Comparison of ENCODE assay signal across 8 cellular contexts in genomic region chr14:105486333-105486973, GRCh38. TPM values are rescaled to one million over a fixed set of nuclear protein-coding genes. Genes with fewer than 3 reads are reported as not detected.
DNase-seq lines count a peak whose midpoint lies in the region; ATAC-seq and TF ChIP-seq lines count a peak whose summit lies in the region.

Gene CRIP1, plus strand, starts transcription at chr14:105486886. Its CDS starts 374 bp downstream, at chr14:105487260.

- H3K4me3 ChIP-seq in HUES6 (ENCODE audit: low read depth, low read length): peak within 1 kb of the TSS; percentile 54
- peak within 1 kb of the TSS; percentile 14 to 40 (median 14) for H3K4me3 ChIP-seq in right lobe of liver
- H3K4me3 ChIP-seq in stomach smooth muscle (ENCODE audit: low read length in 2 of 2): peak within 1 kb of the TSS; percentile 17 to 78

- ATAC-seq in activated naive CD8-positive, alpha-beta T cell treated with anti-CD3 and anti-CD28 coated beads, Interleukin-2, amount 50 U/mL, for 24 hours: no peak
- no peak for ATAC-seq in right lobe of liver
- ATAC-seq in GM18861 (IDR thresholded peaks at IDR 0.05; ENCODE audit: unreplicated experiment): no peak

- H3K27ac ChIP-seq in HUES6 (ENCODE audit: low read depth, low read length) (no peak within 1 kb of the TSS), right lobe of liver (peak within 1 kb of the TSS in 2 of 3 donors; percentile 20 to 43), stomach smooth muscle (ENCODE audit: low read length) (peak within 1 kb of the TSS; percentile 53)

- H3K9me3 ChIP-seq in HUES6 (ENCODE audit: control insufficient read depth, insufficient read depth, low read depth, low read length) (no peaks in the 10 kb centered on the region), right lobe of liver (no peaks in the 10 kb centered on the region), stomach smooth muscle (ENCODE audit: control insufficient read depth in 2 of 2, low read length in 2 of 2) (no peaks in the 10 kb centered on the region)

- no peak for TF ChIP-seq POLR2A in right lobe of liver (IDR thresholded peaks at IDR 0.05)

- intact Hi-C loops in right lobe of liver (cut with DNase I): loop anchor here in 1 of 2 donors (5.0 kb wide), 1 partner anchor 119 kb away; no protein-coding TSS in a partner anchor

- no peaks in the 10 kb centered on the region for H3K36me3 Mint-ChIP-seq in activated naive CD8-positive, alpha-beta T cell treated with anti-CD3 and anti-CD28 coated beads, Interleukin-2, amount 50 U/mL, for 24 hours (ENCODE audit: low read depth)

- H3K4me1 Mint-ChIP-seq in activated naive CD8-positive, alpha-beta T cell treated with anti-CD3 and anti-CD28 coated beads, Interleukin-2, amount 50 U/mL, for 24 hours: peaks cover 60% of the 10 kb centered on the region

- peaks cover 78% of the 10 kb centered on the region for H3K27me3 ChIP-seq in HUES6 (ENCODE audit: control insufficient read depth, insufficient read depth, low read length)
- no peaks in the 10 kb centered on the region for H3K27me3 ChIP-seq in right lobe of liver
- peaks cover 2 to 19% of the 10 kb centered on the region in 2 donors for H3K27me3 ChIP-seq in stomach smooth muscle (ENCODE audit: control insufficient read depth in 1 of 2, insufficient read depth in 2 of 2, low read length in 2 of 2)

- peak; percentile 32 for DNase-seq in activated naive CD8-positive, alpha-beta T cell treated with anti-CD3 and anti-CD28 coated beads, Interleukin-2, amount 50 U/mL, for 24 hours
- DNase-seq in right lobe of liver (no peak), T1000 (lab: John Stamatoyannopoulos, UW) (no peak), middle frontal gyrus (ENCODE audit: extremely low spot score, low spot score) (no peak)
- no peak for DNase-seq in activated CD4-positive, CD25-positive, alpha-beta regulatory T cell (lab: John Stamatoyannopoulos, UW)

- H3K36me3 ChIP-seq in HUES6 (ENCODE audit: control insufficient read depth, insufficient read depth, low read length) (no peaks in the 10 kb centered on the region), right lobe of liver (no peaks in the 10 kb centered on the region), stomach smooth muscle (ENCODE audit: control insufficient read depth in 2 of 2, insufficient read depth in 2 of 2, low read length in 2 of 2) (no peaks in the 10 kb centered on the region)

- no peaks in the 10 kb centered on the region for H3K27me3 Mint-ChIP-seq in activated naive CD8-positive, alpha-beta T cell treated with anti-CD3 and anti-CD28 coated beads, Interleukin-2, amount 50 U/mL, for 24 hours

- peak within 1 kb of the TSS; percentile 81 for H3K4me3 Mint-ChIP-seq in activated naive CD8-positive, alpha-beta T cell treated with anti-CD3 and anti-CD28 coated beads, Interleukin-2, amount 50 U/mL, for 24 hours

- H3K9ac ChIP-seq in HUES6 (ENCODE audit: low read length) (peak within 1 kb of the TSS; percentile 45), stomach smooth muscle (ENCODE audit: low read length in 2 of 2) (no peak within 1 kb of the TSS)

- H3K9me3 Mint-ChIP-seq in activated naive CD8-positive, alpha-beta T cell treated with anti-CD3 and anti-CD28 coated beads, Interleukin-2, amount 50 U/mL, for 24 hours: no peaks in the 10 kb centered on the region

- no peak for TF ChIP-seq CTCF in right lobe of liver (IDR thresholded peaks at IDR 0.05)

- H3K4me1 ChIP-seq in HUES6 (ENCODE audit: control insufficient read depth, insufficient read depth, low read length) (peaks cover 21% of the 10 kb centered on the region), right lobe of liver (peaks cover 0 to 22% (median 9%) of the 10 kb centered on the region in 4 donors), stomach smooth muscle (ENCODE audit: control insufficient read depth, insufficient read depth, low read length) (peaks cover 87% of the 10 kb centered on the region)

- peak within 1 kb of the TSS; percentile 71 for H3K27ac Mint-ChIP-seq in activated naive CD8-positive, alpha-beta T cell treated with anti-CD3 and anti-CD28 coated beads, Interleukin-2, amount 50 U/mL, for 24 hours

- 8% methylated on average over 9 of the region's 48 CpGs for WGBS in right lobe of liver (ENCODE audit: insufficient coverage, low coverage, low lambda C conversion rate, missing lambda C conversion rate)

RNA-seq across cellular contexts. Expression of gene CRIP1, which starts in this region (rescaled TPM):
- 1 to 10 TPM in 5 of 6 experiments, under 1 TPM in 1; 0.79 to 5.4 (median 2.7) TPM for total RNA-seq in right lobe of liver
